In the genomic region with DNA sequence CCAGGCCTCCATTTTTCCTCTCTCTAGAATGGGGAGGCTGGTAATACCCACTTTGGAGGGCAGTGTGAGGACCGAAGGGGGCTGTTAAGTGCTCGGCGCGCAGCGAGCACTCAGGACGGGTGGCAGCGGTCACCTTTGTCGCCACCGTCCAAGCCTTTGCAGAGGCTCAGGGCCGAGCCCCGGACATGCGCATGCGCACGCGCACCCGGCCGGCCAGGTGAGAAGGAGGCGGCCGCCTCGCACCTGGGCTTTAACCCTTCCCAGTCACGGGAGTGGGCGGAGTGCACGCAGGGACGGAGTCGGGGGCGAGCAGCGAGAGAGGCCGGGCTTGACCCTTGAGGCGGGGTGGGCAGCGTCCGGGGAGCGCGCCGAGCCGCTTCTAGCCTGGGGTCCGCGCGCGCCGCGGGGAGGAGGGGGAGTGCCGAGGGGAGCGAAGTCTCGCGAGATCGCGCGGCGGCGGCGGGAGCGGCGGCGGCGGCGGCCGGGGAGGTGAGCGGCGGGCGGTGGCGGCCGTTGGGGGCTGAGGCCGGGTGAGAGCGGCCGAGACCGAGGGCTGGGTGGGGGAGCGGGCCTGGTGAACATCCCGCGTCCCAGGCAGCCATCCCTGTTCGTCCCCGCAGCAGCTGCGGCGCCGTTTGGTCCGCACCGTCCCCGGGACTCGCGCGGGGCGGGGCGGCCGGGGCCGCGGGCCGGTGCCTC, we compare ENCODE assay signal across 8 cellular contexts. TPM values are rescaled to one million over a fixed set of nuclear protein-coding genes. Genes with fewer than 3 reads are reported as not detected.
DNase-seq lines count a peak whose midpoint lies in the region; ATAC-seq and TF ChIP-seq lines count a peak whose summit lies in the region.

Gene MRTFB (plus strand): TSS at position 443 of the 699 bp plus-strand sequence. CDS start 69,288 bp downstream, outside the sequence.

- H3K27me3 ChIP-seq in layer of hippocampus (ENCODE audit: control insufficient read depth, insufficient read depth, low read length), result no peaks in the 10 kb centered on the region

- peak within 1 kb of the TSS; percentile 76 for H3K27ac ChIP-seq in cingulate gyrus (ENCODE audit: low read depth, low read length)
- peak within 1 kb of the TSS; percentile 73 for H3K27ac ChIP-seq in layer of hippocampus (ENCODE audit: low read depth, low read length)

- DNase-seq in A172 (ENCODE audit: low spot score), result peak; percentile 40
- peak; percentile 70 for DNase-seq in NCI-H2227 treated with DMSO at 0.1 percent for 48 hours (lab: John Stamatoyannopoulos, UW)
- DNase-seq in activated CD4-positive, alpha-beta T cell treated with anti-CD3 and anti-CD28 coated beads for 4 hours, result peak; percentile 80
- DNase-seq in stimulated activated CD4-positive, alpha-beta T cell treated with anti-CD3 and anti-CD28 coated beads, Interleukin-1b, Interleukin-23, amount 100 ng/mL, for 4 hours (ENCODE audit: low read depth in 2 of 2), result peak; percentile 78 to 82

- peak; percentile 77 for ATAC-seq in HG03045 (IDR thresholded peaks at IDR 0.05; ENCODE audit: unreplicated experiment)

- TF ChIP-seq POLR2A in GM18526 (IDR thresholded peaks at IDR 0.05; ENCODE audit: extremely low read depth, insufficient read length), result peak; percentile 66

RNA-seq across cellular contexts. Expression of gene MRTFB, which starts in this region (rescaled TPM):
- total RNA-seq in A172 (2014; rRNA removed; shearing (Covaris generic)), result 8.5 and 10.2 TPM in 2 replicates

Comparison
In these comparisons a context has a peak if more than half of its experiments do, and no peak if none do; other contexts are left out.
1. Peak in every context shown above with its lines: DNase-seq, ATAC-seq and H3K27ac ChIP-seq.